1 cellular context compared by ENCODE assay signal in genomic region chr1:168407832-168408530, GRCh38.
TF ChIP-seq lines count a peak whose summit lies in the region.

No MANE protein-coding gene starts in this region.

TF ChIP-seq in HepG2, 621 proteins besides CTCF, POLR2A, EP300 and RAD21 (continued from another document):
- TF ChIP-seq ZBTB10 (CRISPR knock-in tag; IDR thresholded peaks at IDR 0.05; ENCODE audit: borderline replicate concordance) = no peak
- TF ChIP-seq ZBTB34 (CRISPR knock-in tag; IDR thresholded peaks at IDR 0.05) = no peak
- no peak for TF ChIP-seq JUN (CRISPR knock-in tag; IDR thresholded peaks at IDR 0.05)
- TF ChIP-seq MTF2 (CRISPR knock-in tag; IDR thresholded peaks at IDR 0.05; ENCODE audit: borderline replicate concordance) = no peak
- TF ChIP-seq GMEB1 (CRISPR knock-in tag; IDR thresholded peaks at IDR 0.05; ENCODE audit: borderline replicate concordance) = no peak
- TF ChIP-seq ZBTB4 (CRISPR knock-in tag; IDR thresholded peaks at IDR 0.05; ENCODE audit: borderline replicate concordance) = no peak
- no peak for TF ChIP-seq ZNF776 (CRISPR knock-in tag; IDR thresholded peaks at IDR 0.05)
- TF ChIP-seq TSC22D2 (CRISPR knock-in tag; IDR thresholded peaks at IDR 0.05; ENCODE audit: borderline replicate concordance) = no peak
- TF ChIP-seq ZNF710 (CRISPR knock-in tag; IDR thresholded peaks at IDR 0.05; ENCODE audit: borderline replicate concordance) = no peak
- TF ChIP-seq ZNF10 (CRISPR knock-in tag; IDR thresholded peaks at IDR 0.05; ENCODE audit: borderline replicate concordance, low read depth) = no peak
- no peak for TF ChIP-seq KLF15 (CRISPR knock-in tag; IDR thresholded peaks at IDR 0.05; ENCODE audit: borderline replicate concordance)
- TF ChIP-seq ZFP36 (IDR thresholded peaks at IDR 0.05; ENCODE audit: borderline replicate concordance, low read depth, low read length, partially characterized antibody) = no peak
- no peak for TF ChIP-seq MTA1 (CRISPR knock-in tag; IDR thresholded peaks at IDR 0.05; ENCODE audit: borderline replicate concordance)
- TF ChIP-seq SP140L (CRISPR knock-in tag; IDR thresholded peaks at IDR 0.05; ENCODE audit: borderline replicate concordance) = no peak
